In the genomic region with DNA sequence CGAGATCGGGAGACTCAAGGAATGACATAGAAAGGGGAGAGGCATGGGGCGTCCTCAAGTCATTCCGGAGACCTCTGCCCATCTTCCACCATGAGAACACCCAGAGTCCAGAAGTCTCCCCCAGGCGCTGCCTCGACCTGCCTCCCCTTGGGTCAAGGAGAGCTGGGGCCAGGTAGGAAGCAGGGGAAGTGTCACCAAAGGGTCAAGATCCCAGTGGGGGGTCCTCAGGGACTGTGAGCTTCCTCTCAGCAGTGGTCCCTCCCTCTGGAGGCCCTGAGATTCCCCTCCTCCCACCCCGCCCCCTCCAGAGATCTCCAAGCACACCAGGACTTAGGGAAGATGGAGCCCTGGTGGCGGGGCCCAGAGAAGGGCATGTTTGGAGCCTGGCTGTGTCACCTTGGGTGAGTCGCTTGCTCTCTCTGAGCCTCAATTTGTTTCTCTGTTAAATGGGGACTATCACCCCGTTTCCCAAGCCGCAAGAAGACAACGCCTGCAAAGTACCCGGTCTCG, we compare ENCODE assay signal across 10 cellular contexts. TPM values are rescaled to one million over a fixed set of nuclear protein-coding genes. Genes with fewer than 3 reads are reported as not detected.
A peak's percentile ranks its signal among the peaks of the same experiment; 100 is the strongest.
DNase-seq lines count a peak whose midpoint lies in the region; ATAC-seq and TF ChIP-seq lines count a peak whose summit lies in the region.
"Had no signal": no experiment of that assay in that cellular context is flagged by ENCODE, and none has a peak within 500 bp of the region (broad histone marks: within the 10 kb centered on the region; RNA-seq: fewer than 3 reads in every experiment).

No MANE protein-coding gene starts in this region.

- peaks cover 3 to 4% of the 10 kb centered on the region in 2 donors for H3K36me3 Mint-ChIP-seq in CD14-positive monocyte
- H3K36me3 Mint-ChIP-seq in dendritic cell treated with granulocyte-macrophage colony-stimulating factor and Interleukin-4, amounts not matched to agents 40 ng/mL and 50 ng/mL, for 4 days (ENCODE audit: low read depth), result no peaks in the 10 kb centered on the region
- H3K36me3 Mint-ChIP-seq in natural killer cell, result no peaks in the 10 kb centered on the region

- DNase-seq in CD14-positive monocyte (ENCODE audit: low spot score) (no peak), Karpas-422 (peak; percentile 38), natural killer cell (no peak), NCI-H510A (lab: John Stamatoyannopoulos, UW) (no peak), NCI-H2107 treated with DMSO at 0.1 percent for 48 hours (lab: John Stamatoyannopoulos, UW; ENCODE audit: unreplicated experiment) (no peak)

- H3K36me3 ChIP-seq in Karpas-422 (ENCODE audit: insufficient read depth, low read length), result no peaks in the 10 kb centered on the region

- H3K79me2 ChIP-seq in Karpas-422 (ENCODE audit: low read length), result no peaks in the 10 kb centered on the region

- H3K4me1 Mint-ChIP-seq in CD14-positive monocyte (peaks cover 20% of the 10 kb centered on the region), natural killer cell (peaks cover 16 to 32% of the 10 kb centered on the region in 2 donors)
- H3K4me1 Mint-ChIP-seq in dendritic cell treated with granulocyte-macrophage colony-stimulating factor and Interleukin-4, amounts not matched to agents 40 ng/mL and 50 ng/mL, for 4 days (ENCODE audit: low read depth), result peaks cover 34% of the 10 kb centered on the region

- H3K9me3 Mint-ChIP-seq in CD14-positive monocyte (peaks cover 0 to 6% (median 4%) of the 10 kb centered on the region in 7 donors), natural killer cell (no peaks in the 10 kb centered on the region)
- no peaks in the 10 kb centered on the region for H3K9me3 Mint-ChIP-seq in dendritic cell treated with granulocyte-macrophage colony-stimulating factor and Interleukin-4, amounts not matched to agents 40 ng/mL and 50 ng/mL, for 4 days

- intact Hi-C loops in CD14-positive monocyte (cut with micrococcal nuclease), result loop anchor here (5.0 to 10.0 kb wide), 3 partner anchors 48 to 135 kb away; no protein-coding TSS in a partner anchor
- intact Hi-C loops in dendritic cell treated with granulocyte-macrophage colony-stimulating factor and Interleukin-4, amounts not matched to agents 40 ng/mL and 50 ng/mL, for 4 days (cut with micrococcal nuclease), result loop anchor here (5.0 kb wide), 1 partner anchor 133 kb away; no protein-coding TSS in a partner anchor
- intact Hi-C loops in natural killer cell (cut with micrococcal nuclease), result no loop called here

- H3K9me2 ChIP-seq in Karpas-422 (replicated peaks; ENCODE audit: insufficient read depth, low read length), result no peaks in the 10 kb centered on the region

- no peak overlapping the region for H3K27ac ChIP-seq in Karpas-422 (ENCODE audit: low read length)

- TF ChIP-seq CTCF in CD14-positive monocyte (IDR thresholded peaks at IDR 0.05) (no peak), natural killer cell (IDR thresholded peaks at IDR 0.05) (no peak)

- H3K27me3 Mint-ChIP-seq in CD14-positive monocyte (ENCODE audit: low read depth in 3 of 3) (peaks cover 39 to 60% (median 49%) of the 10 kb centered on the region in 3 donors), natural killer cell (ENCODE audit: low read depth in 2 of 2) (peaks cover 17 to 26% of the 10 kb centered on the region in 2 donors)
- peaks cover 63% of the 10 kb centered on the region for H3K27me3 Mint-ChIP-seq in dendritic cell treated with granulocyte-macrophage colony-stimulating factor and Interleukin-4, amounts not matched to agents 40 ng/mL and 50 ng/mL, for 4 days

- ATAC-seq in natural killer cell, result no peak
- no peak for ATAC-seq in HG02938 (IDR thresholded peaks at IDR 0.05; ENCODE audit: unreplicated experiment)
- no peak for ATAC-seq in HG03354 (IDR thresholded peaks at IDR 0.05; ENCODE audit: poor library complexity, severe bottlenecking, unreplicated experiment)

- H3K9me3 ChIP-seq in Karpas-422 (ENCODE audit: low read length), result no peaks in the 10 kb centered on the region

- H3K27ac Mint-ChIP-seq in CD14-positive monocyte (peak overlapping the region in 6 of 7 donors; percentile 1 to 84 (median 66)), natural killer cell (peak overlapping the region in 1 of 2 donors; percentile 88)
- H3K27ac Mint-ChIP-seq in dendritic cell treated with granulocyte-macrophage colony-stimulating factor and Interleukin-4, amounts not matched to agents 40 ng/mL and 50 ng/mL, for 4 days, result peak overlapping the region; percentile 54

- H2AFZ ChIP-seq in Karpas-422 (ENCODE audit: low read length), result no peak overlapping the region

- no peaks in the 10 kb centered on the region for H3K27me3 ChIP-seq in Karpas-422 (ENCODE audit: low read length)

- H3K4me3 Mint-ChIP-seq in CD14-positive monocyte, result peak overlapping the region; percentile 76 to 95
- peak overlapping the region; percentile 64 for H3K4me3 Mint-ChIP-seq in dendritic cell treated with granulocyte-macrophage colony-stimulating factor and Interleukin-4, amounts not matched to agents 40 ng/mL and 50 ng/mL, for 4 days
- H3K4me3 Mint-ChIP-seq in natural killer cell, result peak overlapping the region; percentile 70

- H3K9ac ChIP-seq in Karpas-422 (ENCODE audit: low read length), result peak overlapping the region; percentile 27; the same call in 1 of the 2 replicates

- H3K4me3 ChIP-seq in Karpas-422 (ENCODE audit: low read length), result peak overlapping the region; percentile 66

- peak overlapping the region; percentile 78 for H3K4me2 ChIP-seq in Karpas-422 (ENCODE audit: low read depth, low read length, poor library complexity, severe bottlenecking)

- H4K20me1 ChIP-seq in Karpas-422 (ENCODE audit: insufficient read depth, low read depth, low read length), result no peaks in the 10 kb centered on the region; the same call in 1 of the 2 replicates

- H3K4me1 ChIP-seq in Karpas-422 (ENCODE audit: low read length), result peaks cover 29% of the 10 kb centered on the region

RNA-seq across cellular contexts. Expression of a gene that starts 0.9 kb away (rescaled TPM):
- polyA plus RNA-seq in CD14-positive monocyte, result under 1 TPM; 0.05 to 0.09 TPM
- 0.14 and 0.19 TPM in 2 replicates for total RNA-seq in Karpas-422 (2014; rRNA removed; shearing (Covaris generic); ENCODE audit: low replicate concordance)
- under 1 TPM in 2 of 3 donors, not detected in 1; 0.14 to 0.20 TPM for total RNA-seq in natural killer cell

RNA-seq across cellular contexts. Expression of a gene that starts 24.1 kb away (rescaled TPM):
- not detected for polyA plus RNA-seq in CD14-positive monocyte
- not detected in 2 replicates for total RNA-seq in Karpas-422 (2014; rRNA removed; shearing (Covaris generic); ENCODE audit: low replicate concordance)
- total RNA-seq in natural killer cell, result not detected
- total RNA-seq: HT1080, mononuclear cell had no signal

RNA-seq across cellular contexts. Expression of a gene that starts 35.2 kb away (rescaled TPM):
- polyA plus RNA-seq in CD14-positive monocyte, result 10 to 100 TPM; 12.8 to 14.1 TPM
- total RNA-seq in Karpas-422 (2014; rRNA removed; shearing (Covaris generic); ENCODE audit: low replicate concordance), result not detected in 2 replicates
- 1 to 10 TPM in 2 of 3 donors, under 1 TPM in 1; 0.75 to 1.4 (median 1.0) TPM for total RNA-seq in natural killer cell

RNA-seq across cellular contexts. Expression of a gene that starts 56.9 kb away (rescaled TPM):
- 1 to 10 TPM; 6.5 to 8.1 TPM for polyA plus RNA-seq in CD14-positive monocyte
- total RNA-seq in Karpas-422 (2014; rRNA removed; shearing (Covaris generic); ENCODE audit: low replicate concordance), result 20.0 and 34.6 TPM in 2 replicates
- 100 to 1,000 TPM; 179 to 216 (median 203) TPM for total RNA-seq in natural killer cell

RNA-seq across cellular contexts. Expression of a gene that starts 58.9 kb away (rescaled TPM):
- polyA plus RNA-seq in CD14-positive monocyte, result 100 to 1,000 TPM; 165 to 177 TPM
- total RNA-seq in Karpas-422 (2014; rRNA removed; shearing (Covaris generic); ENCODE audit: low replicate concordance), result 103 and 122 TPM in 2 replicates
- 100 to 1,000 TPM; 218 to 272 (median 235) TPM for total RNA-seq in natural killer cell
